ENCODE assay signal across 1 cellular context in genomic region chr7:93453264-93453663, GRCh38.
TF ChIP-seq lines count a peak whose summit lies in the region.

No MANE protein-coding gene starts in this region.

TF ChIP-seq in HEK293, 187 proteins besides CTCF, POLR2A, EP300 and RAD21 (continued from another document):
- TF ChIP-seq PRDM10 (tag by site-specific recombination; IDR thresholded peaks at IDR 0.05) = no peak
- TF ChIP-seq ZNF169 (tag by site-specific recombination; IDR thresholded peaks at IDR 0.05) = no peak
- TF ChIP-seq ZNF549 (tag by site-specific recombination; IDR thresholded peaks at IDR 0.05) = no peak
TF ChIP-seq in HEK293: peak in this region for 2.
